ENCODE assay signal across 18 cellular contexts in the genomic region with DNA sequence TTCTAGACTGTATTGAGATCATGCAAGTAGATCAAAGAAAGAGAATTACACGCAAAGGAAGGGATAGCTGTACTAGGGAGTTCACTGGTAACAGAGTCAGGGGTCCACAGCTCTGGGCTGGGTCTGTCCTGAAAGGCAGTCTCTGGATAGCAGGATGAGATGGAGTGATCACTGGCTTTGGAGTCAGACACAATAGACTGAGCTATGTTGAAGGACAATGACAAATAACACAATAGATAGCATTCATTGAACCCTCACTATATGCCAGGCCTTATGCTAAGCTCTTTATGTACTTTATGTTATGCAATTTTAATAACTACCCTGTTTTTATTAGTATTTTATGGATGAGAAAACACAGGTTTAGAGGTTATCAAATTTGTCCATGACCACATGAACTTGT.
DNase-seq lines count a peak whose midpoint lies in the region; ATAC-seq and TF ChIP-seq lines count a peak whose summit lies in the region.
"Had no signal": no experiment of that assay in that cellular context is flagged by ENCODE, and none has a peak within 500 bp of the region (broad histone marks: within the 10 kb centered on the region; RNA-seq: fewer than 3 reads in every experiment).

No MANE protein-coding gene starts in this region.

- TF ChIP-seq CTCF in GM10266 (IDR thresholded peaks at IDR 0.05; ENCODE audit: control insufficient read depth, insufficient read depth, low read depth, missing control alignments) = no peak

- no peak for ATAC-seq in GM21737 (IDR thresholded peaks at IDR 0.05; ENCODE audit: unreplicated experiment)

- DNase-seq in Ammon's horn (ENCODE audit: low spot score) (peak; percentile 60), globus pallidus (ENCODE audit: low spot score) (peak; percentile 81), midbrain (lab: John Stamatoyannopoulos, UW) (peak; percentile 28), superior temporal gyrus (ENCODE audit: extremely low spot score) (peak; percentile 77), GM10266 (ENCODE audit: extremely low spot score) (no peak), NCI-H2081 (lab: John Stamatoyannopoulos, UW) (no peak)
- no peak for DNase-seq in activated CD4-positive, CD25-positive, alpha-beta regulatory T cell (lab: John Stamatoyannopoulos, UW)
- DNase-seq: BE2C; CD4-positive, alpha-beta T cell; CD8-positive, alpha-beta memory T cell; DMS 273 treated with DMSO at 0.1 percent for 48 hours; DMS79; EL; GDM1; GM23248; H7; HCEC 1CT had no signal

Comparison
In these comparisons a context has a peak if more than half of its experiments do, and no peak if none do; other contexts are left out.
1. DNase-seq: peak in Ammon's horn (single experiment), globus pallidus (single experiment), midbrain (single experiment) and superior temporal gyrus (single experiment); none in GM10266 (single experiment), NCI-H2081 (0 of 2) and activated CD4-positive, CD25-positive, alpha-beta regulatory T cell (0 of 4).